In the genomic region with DNA sequence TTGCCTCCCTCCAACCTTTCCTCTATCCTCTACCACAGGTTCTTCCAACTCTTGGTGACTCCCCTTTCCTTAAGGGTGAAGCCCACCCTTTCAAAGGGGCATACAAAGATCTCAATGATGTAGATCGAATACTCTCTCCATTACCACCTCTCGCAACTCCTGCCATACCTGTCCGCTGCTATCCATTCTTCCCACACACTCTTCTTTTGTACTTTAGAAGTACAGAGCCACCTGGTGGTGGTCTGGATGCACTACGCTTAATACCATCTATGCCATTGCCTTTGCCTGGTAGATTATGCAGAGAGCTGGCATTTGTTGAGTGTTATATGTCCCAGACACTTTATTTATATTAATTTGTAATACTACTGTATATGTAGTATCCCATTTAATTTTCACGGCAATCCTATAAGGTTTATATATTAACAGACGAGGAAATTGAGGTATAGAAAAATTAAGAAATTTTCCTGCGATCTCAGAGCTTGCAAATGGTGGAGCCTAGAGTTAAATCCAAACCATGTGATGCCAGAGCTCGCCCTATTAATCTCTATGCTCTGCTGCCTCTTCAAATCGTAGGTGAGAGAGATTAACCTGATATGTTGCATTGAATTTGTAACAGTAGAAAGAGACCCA, we compare ENCODE assay signal across 8 cellular contexts. TPM values are rescaled to one million over a fixed set of nuclear protein-coding genes. Genes with fewer than 3 reads are reported as not detected.
DNase-seq lines count a peak whose midpoint lies in the region; TF ChIP-seq lines count a peak whose summit lies in the region.

No MANE protein-coding gene starts in this region.

- in situ Hi-C loops in HAP-1 (cut with MboI; ENCODE audit: low sequenced_read_pairs) (no loop called here), astrocyte of the cerebellum (cut with HindIII; ENCODE audit: low sequenced_read_pairs) (no loop called here)

- H3K9me3 ChIP-seq in HAP-1 (no peaks in the 10 kb centered on the region), hepatocyte (ENCODE audit: low read depth) (no peaks in the 10 kb centered on the region)

- H3K36me3 ChIP-seq in HAP-1 (replicated peaks) (no peaks in the 10 kb centered on the region), hepatocyte (replicated peaks; ENCODE audit: insufficient read depth, low read depth) (no peaks in the 10 kb centered on the region)

- no peak overlapping the region for H2AFZ ChIP-seq in hepatocyte

- DNase-seq in GM12864 (ENCODE audit: low read depth) (peak; percentile 26), HAP-1 (ENCODE audit: low spot score in 2 of 2) (peak; percentile 53 to 73), NCI-H1048 (lab: John Stamatoyannopoulos, UW) (peak; percentile 48), SW480 (ENCODE audit: low spot score) (peak; percentile 77), astrocyte of the cerebellum (ENCODE audit: low read depth) (no peak), hepatocyte (ENCODE audit: low spot score) (peak; percentile 81), posterior vena cava (ENCODE audit: low spot score) (no peak)
- DNase-seq in stimulated activated CD4-positive, alpha-beta T cell treated with anti-CD3 and anti-CD28 coated beads, Interleukin-12 subunit alpha, Interleukin-12 subunit beta, amount 100 ng/mL, for 48 hours (ENCODE audit: low read depth in 2 of 3, low spot score in 1 of 3) = peak; percentile 34 to 50 (median 37)

- H3K4me1 ChIP-seq in HAP-1 = peaks cover 9% of the 10 kb centered on the region
- H3K4me1 ChIP-seq in hepatocyte (ENCODE audit: insufficient read depth) = peaks cover 7% of the 10 kb centered on the region

- intact Hi-C loops in posterior vena cava (cut with DNase I) = no loop called here

- no peaks in the 10 kb centered on the region for H3K79me2 ChIP-seq in hepatocyte

- no peak overlapping the region for H3K27ac ChIP-seq in hepatocyte

- H3K9me2 ChIP-seq in hepatocyte (replicated peaks; ENCODE audit: insufficient read depth) = no peaks in the 10 kb centered on the region

- 37% methylated on average over 9 of the region's 9 CpGs for WGBS in hepatocyte (ENCODE audit: low lambda C conversion rate, missing lambda C conversion rate)

- no peaks in the 10 kb centered on the region for H3K27me3 ChIP-seq in HAP-1 (ENCODE audit: low read depth)
- H3K27me3 ChIP-seq in hepatocyte = no peaks in the 10 kb centered on the region

- H3K4me3 ChIP-seq in GM12864 (ENCODE audit: low read depth, low read length) (no peak overlapping the region), HAP-1 (no peak overlapping the region), astrocyte of the cerebellum (ENCODE audit: low read depth, low read length) (no peak overlapping the region), hepatocyte (no peak overlapping the region)

- H4K20me1 ChIP-seq in hepatocyte (ENCODE audit: insufficient read depth, poor library complexity, severe bottlenecking) = no peaks in the 10 kb centered on the region

- TF ChIP-seq CTCF in GM12864 (IDR thresholded peaks at IDR 0.05; ENCODE audit: low read depth, low read length, missing control alignments) (peak; percentile 80), astrocyte of the cerebellum (IDR thresholded peaks at IDR 0.05; ENCODE audit: low read depth, low read length, missing control alignments) (peak; percentile 86), hepatocyte (IDR thresholded peaks at IDR 0.05; ENCODE audit: poor library complexity) (peak; percentile 84)

- H3K4me2 ChIP-seq in hepatocyte = no peak overlapping the region

RNA-seq across cellular contexts. Expression of gene TSHB, which starts 22.9 kb away (rescaled TPM):
- total RNA-seq in hepatocyte (1.0 TPM in 1 of 2 replicates, not detected in the other), posterior vena cava (not detected)
- 0.71 TPM in 1 of 2 replicates, not detected in the other for polyA plus RNA-seq in hepatocyte

RNA-seq across cellular contexts. Expression of gene TSPAN2, which starts 36.7 kb away (rescaled TPM):
- total RNA-seq in hepatocyte (1.8 and 2.8 TPM in 2 replicates), posterior vena cava (10 to 100 TPM; 43.9 to 49.8 TPM)
- 1.4 and 4.1 TPM in 2 replicates for polyA plus RNA-seq in hepatocyte

Comparison
In these comparisons a context has a peak if more than half of its experiments do, and no peak if none do; other contexts are left out.
1. DNase-seq: peak in GM12864 (single experiment), HAP-1 (2 of 2), NCI-H1048 (single experiment), SW480 (single experiment), hepatocyte (single experiment) and stimulated activated CD4-positive, alpha-beta T cell treated with anti-CD3 and anti-CD28 coated beads, Interleukin-12 subunit alpha, Interleukin-12 subunit beta, amount 100 ng/mL, for 48 hours (3 of 3); none in astrocyte of the cerebellum (single experiment) and posterior vena cava (single experiment).
2. RNA of gene TSPAN2, which starts 36.7 kb away (total RNA-seq): 43.9 to 49.8 TPM in posterior vena cava; 1.8 to 2.8 TPM in hepatocyte; every median in the first group is over 10 times any median in the second.
3. Peak in every context shown above with its lines, with median percentiles within 50 percentile points of each other: CTCF ChIP-seq.